8 cellular contexts compared by ENCODE assay signal in the genomic region with DNA sequence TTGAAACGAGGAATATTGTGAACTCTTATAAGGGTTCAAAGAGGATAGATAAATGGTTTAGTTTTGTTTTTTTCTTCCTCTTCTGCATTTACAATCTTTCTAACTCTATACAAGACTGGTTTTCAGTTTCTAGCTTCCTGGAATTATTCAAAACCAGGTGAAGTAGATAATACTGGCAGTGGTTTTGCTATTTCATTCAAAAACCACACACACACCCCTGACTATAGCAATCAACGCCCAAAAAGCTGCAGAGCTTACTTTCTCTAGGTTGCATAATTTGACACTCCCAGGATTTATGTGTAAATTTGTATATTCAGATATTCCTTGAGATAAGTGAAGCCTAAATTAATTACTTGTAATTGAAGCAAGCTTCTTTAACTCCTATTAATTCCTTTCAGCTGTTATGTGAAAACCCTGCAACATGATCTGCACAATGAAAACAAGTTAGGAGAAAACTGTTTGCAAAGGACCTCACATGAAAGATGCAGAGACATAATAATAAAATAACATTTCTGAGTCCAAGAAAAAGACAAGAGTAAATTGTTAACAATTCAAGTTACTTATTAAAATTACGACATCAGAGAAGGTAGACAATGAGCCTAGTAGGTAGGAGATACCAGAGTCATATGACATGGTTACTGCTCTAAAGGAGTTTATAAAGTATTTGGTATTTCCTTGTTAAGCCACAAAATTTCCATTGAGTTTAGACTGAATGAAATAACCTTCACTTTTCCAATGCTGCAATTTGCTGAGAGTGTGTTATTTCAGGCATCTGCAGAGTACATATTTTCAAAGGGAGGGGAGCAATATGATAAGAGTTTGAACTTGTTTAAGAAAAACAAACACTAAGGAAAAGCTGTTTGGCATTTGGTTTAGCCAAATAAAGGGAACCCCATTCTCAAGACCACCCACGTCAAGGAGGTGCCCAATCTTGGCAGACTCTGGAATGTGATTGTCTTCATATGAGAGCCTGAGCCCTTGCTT. TPM values are rescaled to one million over a fixed set of nuclear protein-coding genes. Genes with fewer than 3 reads are reported as not detected.
DNase-seq lines count a peak whose midpoint lies in the region; ATAC-seq and TF ChIP-seq lines count a peak whose summit lies in the region.

No MANE protein-coding gene starts in this region.

- no peak overlapping the region for H3K9ac ChIP-seq in HUES48 (ENCODE audit: low read depth, low read length)

- H3K27me3 Mint-ChIP-seq in Calu3 (ENCODE audit: unreplicated experiment) (no peaks in the 10 kb centered on the region), activated B cell treated with CpG ODN at 0.5 μM for 24 hours (no peaks in the 10 kb centered on the region), glutamatergic neuron (ENCODE audit: unreplicated experiment) (peaks cover 6% of the 10 kb centered on the region)
- no peaks in the 10 kb centered on the region for H3K27me3 Mint-ChIP-seq in stimulated activated naive B cell treated with anti-CD40 and anti-IgM and Interleukin-4, amounts not matched to agents 10 μg/mL and 1 μg/mL and 100 μg/mL, for 72 hours

- CTCF ChIA-PET in Calu3 (lab: Charles Lee), result interaction anchor here (0.8 to 4.2 kb wide), 5 partner anchors 26 to 117 kb away, joined by 3 to 42 read pairs (median 5); no protein-coding TSS in a partner anchor
- CTCF ChIA-PET in activated B cell treated with CpG ODN at 0.5 μM for 24 hours (lab: Charles Lee), result interaction anchor here (0.6 to 6.3 kb wide), 6 partner anchors 16 to 117 kb away, joined by 3 to 143 read pairs (median 13); no protein-coding TSS in a partner anchor

- peaks cover 30% of the 10 kb centered on the region for H3K4me1 ChIP-seq in HUES48 (ENCODE audit: control insufficient read depth, insufficient read depth, low read length)

- peak overlapping the region; percentile 97 for H3K27ac ChIP-seq in HUES48 (ENCODE audit: low read depth, low read length)

- H3K9me3 Mint-ChIP-seq in Calu3 (ENCODE audit: low read depth, unreplicated experiment) (no peaks in the 10 kb centered on the region), activated B cell treated with CpG ODN at 0.5 μM for 24 hours (no peaks in the 10 kb centered on the region), glutamatergic neuron (ENCODE audit: unreplicated experiment) (peaks cover 9% of the 10 kb centered on the region)
- no peaks in the 10 kb centered on the region for H3K9me3 Mint-ChIP-seq in stimulated activated naive B cell treated with anti-CD40 and anti-IgM and Interleukin-4, amounts not matched to agents 10 μg/mL and 1 μg/mL and 100 μg/mL, for 72 hours

- H3K27me3 ChIP-seq in HUES48 (ENCODE audit: control insufficient read depth, insufficient read depth, low read length), result no peaks in the 10 kb centered on the region

- peak overlapping the region; percentile 82 for H3K4me3 Mint-ChIP-seq in Calu3 (ENCODE audit: low read depth, unreplicated experiment)
- H3K4me3 Mint-ChIP-seq in activated B cell treated with CpG ODN at 0.5 μM for 24 hours, result peak overlapping the region; percentile 97
- peak overlapping the region; percentile 94 for H3K4me3 Mint-ChIP-seq in glutamatergic neuron (ENCODE audit: unreplicated experiment)
- peak overlapping the region; percentile 91 to 93 for H3K4me3 Mint-ChIP-seq in stimulated activated naive B cell treated with anti-CD40 and anti-IgM and Interleukin-4, amounts not matched to agents 10 μg/mL and 1 μg/mL and 100 μg/mL, for 72 hours

- no peak for DNase-seq in Calu3
- no peak for DNase-seq in activated B cell treated with CpG ODN at 0.5 μM for 24 hours
- DNase-seq in glutamatergic neuron, result no peak
- no peak for DNase-seq in stimulated activated naive B cell treated with anti-CD40 and anti-IgM and Interleukin-4, amounts not matched to agents 10 μg/mL and 1 μg/mL and 100 μg/mL, for 72 hours
- no peak for DNase-seq in NCI-H510A (lab: John Stamatoyannopoulos, UW)
- no peak for DNase-seq in activated CD4-positive, alpha-beta T cell treated with anti-CD3 and anti-CD28 coated beads, Interleukin-2, amount 50 U/mL, for 48 hours
- DNase-seq in cerebellum (ENCODE audit: low spot score), result no peak

- no peak for ATAC-seq in activated B cell treated with CpG ODN at 0.5 μM for 24 hours (ENCODE audit: low read depth)
- no peak for ATAC-seq in stimulated activated naive B cell treated with anti-CD40 and anti-IgM and Interleukin-4, amounts not matched to agents 10 μg/mL and 1 μg/mL and 100 μg/mL, for 72 hours (replicated peaks)

- TF ChIP-seq CTCF in Calu3 (IDR thresholded peaks at IDR 0.05; ENCODE audit: unreplicated experiment) (no peak), activated B cell treated with CpG ODN at 0.5 μM for 24 hours (IDR thresholded peaks at IDR 0.05) (no peak), glutamatergic neuron (IDR thresholded peaks at IDR 0.05; ENCODE audit: partially characterized antibody, unreplicated experiment) (no peak)

- H3K27ac Mint-ChIP-seq in Calu3 (ENCODE audit: unreplicated experiment), result peak overlapping the region; percentile 98
- H3K27ac Mint-ChIP-seq in activated B cell treated with CpG ODN at 0.5 μM for 24 hours, result peak overlapping the region; percentile 100
- peak overlapping the region; percentile 95 for H3K27ac Mint-ChIP-seq in glutamatergic neuron (ENCODE audit: unreplicated experiment)
- peak overlapping the region; percentile 99 for H3K27ac Mint-ChIP-seq in stimulated activated naive B cell treated with anti-CD40 and anti-IgM and Interleukin-4, amounts not matched to agents 10 μg/mL and 1 μg/mL and 100 μg/mL, for 72 hours

- intact Hi-C loops in Calu3 (cut with micrococcal nuclease; ENCODE audit: unreplicated experiment), result loop anchor here (2.0 to 10.0 kb wide), 3 partner anchors 59 to 101 kb away; no protein-coding TSS in a partner anchor
- intact Hi-C loops in activated B cell treated with CpG ODN at 0.5 μM for 24 hours (cut with micrococcal nuclease), result loop anchor here (1.0 to 2.0 kb wide), 3 partner anchors 15 to 1213 kb away; partner anchors contain the start of gene FKBP7

- no peaks in the 10 kb centered on the region for H3K36me3 ChIP-seq in HUES48 (ENCODE audit: control insufficient read depth, insufficient read depth, low read length)

- POLR2A ChIA-PET in activated B cell treated with CpG ODN at 0.5 μM for 24 hours (lab: Charles Lee), result interaction anchor here (0.8 to 7.8 kb wide), 13 partner anchors 12 to 132 kb away, joined by 3 to 255 read pairs (median 22); partner anchors contain the start of genes AGPS and HNRNPA3

- BruUV-seq in Calu3 (replicated peaks; lab: Mats Ljungman, UMichigan), result no TSS peak

- peak overlapping the region; percentile 85; the same call in 1 of the 2 replicates for H3K4me3 ChIP-seq in HUES48 (ENCODE audit: low read depth, low read length)

- no peaks in the 10 kb centered on the region for H3K9me3 ChIP-seq in HUES48 (ENCODE audit: control insufficient read depth, insufficient read depth, low read length)

- H3K36me3 Mint-ChIP-seq in Calu3 (ENCODE audit: insufficient read depth, unreplicated experiment) (peaks cover 61% of the 10 kb centered on the region), activated B cell treated with CpG ODN at 0.5 μM for 24 hours (ENCODE audit: low read depth) (peaks cover 16% of the 10 kb centered on the region), glutamatergic neuron (ENCODE audit: unreplicated experiment) (no peaks in the 10 kb centered on the region)
- peaks cover 11 to 12% of the 10 kb centered on the region in 2 donors for H3K36me3 Mint-ChIP-seq in stimulated activated naive B cell treated with anti-CD40 and anti-IgM and Interleukin-4, amounts not matched to agents 10 μg/mL and 1 μg/mL and 100 μg/mL, for 72 hours

- peaks cover 38% of the 10 kb centered on the region for H3K4me1 Mint-ChIP-seq in Calu3 (ENCODE audit: low read depth, unreplicated experiment)
- peaks cover 41% of the 10 kb centered on the region for H3K4me1 Mint-ChIP-seq in activated B cell treated with CpG ODN at 0.5 μM for 24 hours
- H3K4me1 Mint-ChIP-seq in glutamatergic neuron (ENCODE audit: low read depth, unreplicated experiment), result peaks cover 23% of the 10 kb centered on the region
- H3K4me1 Mint-ChIP-seq in stimulated activated naive B cell treated with anti-CD40 and anti-IgM and Interleukin-4, amounts not matched to agents 10 μg/mL and 1 μg/mL and 100 μg/mL, for 72 hours, result peaks cover 19 to 34% of the 10 kb centered on the region in 2 donors

RNA-seq across cellular contexts. Expression of gene NFE2L2, which starts 1.6 kb away (rescaled TPM):
- total RNA-seq in Calu3 (2022) (118 and 128 TPM in 2 replicates), activated B cell treated with CpG ODN at 0.5 μM for 24 hours (79.1 and 89.3 TPM in 2 replicates), glutamatergic neuron (ENCODE audit: unreplicated experiment) (51.4 TPM), cerebellum (21.1 TPM)

RNA-seq across cellular contexts. Expression of gene HNRNPA3, which starts 53.5 kb away (rescaled TPM):
- 212 and 234 TPM in 2 replicates for total RNA-seq in Calu3 (2022)
- 254 and 275 TPM in 2 replicates for total RNA-seq in activated B cell treated with CpG ODN at 0.5 μM for 24 hours
- 251 TPM for total RNA-seq in glutamatergic neuron (ENCODE audit: unreplicated experiment)
- total RNA-seq in cerebellum, result 110 TPM
